In genomic region chr9:120413121-120414048, GRCh38 we compare ENCODE assay signal across 16 cellular contexts.
DNase-seq lines count a peak whose midpoint lies in the region; ATAC-seq and TF ChIP-seq lines count a peak whose summit lies in the region.
"Had no signal": no experiment of that assay in that cellular context is flagged by ENCODE, and none has a peak within 500 bp of the region (broad histone marks: within the 10 kb centered on the region; RNA-seq: fewer than 3 reads in every experiment).

No MANE protein-coding gene starts in this region.

- ATAC-seq in GM19397 (IDR thresholded peaks at IDR 0.05; ENCODE audit: unreplicated experiment), result no peak

- H3K4me3 ChIP-seq in foreskin fibroblast (ENCODE audit: low read depth in 1 of 2, low read length in 2 of 2), result no peak overlapping the region
- H3K4me3 ChIP-seq: spleen had no signal

- DNase-seq in ELF-1 (ENCODE audit: low read depth, low spot score), result peak; percentile 27
- DNase-seq in NCI-H1436 treated with DMSO at 0.1 percent for 48 hours (lab: John Stamatoyannopoulos, UW), result peak; percentile 27
- peak; percentile 96 for DNase-seq in NCI-H774 (lab: John Stamatoyannopoulos, UW)
- DNase-seq in iPS-NIHi11 (ENCODE audit: low spot score), result peak; percentile 46
- no peak for DNase-seq in T1000 (lab: John Stamatoyannopoulos, UW)
- DNase-seq in foreskin fibroblast, result no peak
- no peak for DNase-seq in T-helper 1 cell
- DNase-seq: activated naive CD4-positive, alpha-beta T cell treated with anti-CD3 and anti-CD28 coated beads, Interleukin-2, amount 10 ng/mL, durations not matched to agents 7 days and 5 days; CD8-positive, alpha-beta memory T cell; effector CD4-positive, alpha-beta T cell; GF-D8; NCI-H1694; occipital lobe; spleen; WERI-Rb-1 had no signal

- TF ChIP-seq CTCF in foreskin fibroblast (IDR thresholded peaks at IDR 0.05; ENCODE audit: low read depth, low read length), result no peak

Comparison
In these comparisons a context has a peak if more than half of its experiments do, and no peak if none do; other contexts are left out.
1. DNase-seq: peak in ELF-1 (single experiment), NCI-H1436 treated with DMSO at 0.1 percent for 48 hours (single experiment), NCI-H774 (single experiment) and iPS-NIHi11 (single experiment); none in T1000 (single experiment), foreskin fibroblast (0 of 2) and T-helper 1 cell (0 of 5).